ENCODE assay signal across 9 cellular contexts in genomic region chr13:106493569-106493968, GRCh38. TPM values are rescaled to one million over a fixed set of nuclear protein-coding genes. Genes with fewer than 3 reads are reported as not detected.
DNase-seq lines count a peak whose midpoint lies in the region; ATAC-seq and TF ChIP-seq lines count a peak whose summit lies in the region.
"Had no signal": no experiment of that assay in that cellular context is flagged by ENCODE, and none has a peak within 500 bp of the region (broad histone marks: within the 10 kb centered on the region; RNA-seq: fewer than 3 reads in every experiment).

No MANE protein-coding gene starts in this region.

- no peak overlapping the region for H3K4me3 ChIP-seq in esophagus muscularis mucosa

- peak; percentile 91 for ATAC-seq in GM18909 (IDR thresholded peaks at IDR 0.05; ENCODE audit: poor library complexity, unreplicated experiment)
- peak; percentile 54 for ATAC-seq in HG02840 (IDR thresholded peaks at IDR 0.05; ENCODE audit: low FRiP score, unreplicated experiment)
- peak; percentile 33 for ATAC-seq in sciatic nerve

- peaks cover 0 to 33% (median 20%) of the 10 kb centered on the region in 4 donors for H3K36me3 ChIP-seq in esophagus muscularis mucosa

- intact Hi-C loops in sciatic nerve (cut with DNase I) = no loop called here
- intact Hi-C loops in esophagus muscularis mucosa (cut with DNase I) = no loop called here

- peaks cover 17 to 56% (median 51%) of the 10 kb centered on the region in 4 donors for H3K4me1 ChIP-seq in esophagus muscularis mucosa

- no peak for TF ChIP-seq CTCF in esophagus muscularis mucosa (IDR thresholded peaks at IDR 0.05)

- no peak overlapping the region for H3K27ac ChIP-seq in esophagus muscularis mucosa (replicated peaks in 1 of 4)
- H3K27ac ChIP-seq: VCaP had no signal

- TF ChIP-seq POLR2A in esophagus muscularis mucosa (IDR thresholded peaks at IDR 0.05; ENCODE audit: low read depth) = no peak

- 83% methylated on average over 13 of the region's 13 CpGs for WGBS in esophagus muscularis mucosa

- TF ChIP-seq EP300 in esophagus muscularis mucosa (IDR thresholded peaks at IDR 0.05) = no peak

- no peaks in the 10 kb centered on the region for H3K27me3 ChIP-seq in esophagus muscularis mucosa

- DNase-seq in SIG-M5 (lab: John Stamatoyannopoulos, UW) = peak; percentile 92
- DNase-seq in sciatic nerve (ENCODE audit: low spot score) = no peak
- DNase-seq in NCI-H526 treated with DMSO at 0.1 percent for 48 hours (lab: John Stamatoyannopoulos, UW) = no peak
- no peak for DNase-seq in NCI-H2171 (lab: John Stamatoyannopoulos, UW)
- no peak for DNase-seq in esophagus muscularis mucosa (ENCODE audit: extremely low spot score)
- DNase-seq in HuH-7 (ENCODE audit: low spot score) = no peak

- H3K9me3 ChIP-seq in esophagus muscularis mucosa = no peaks in the 10 kb centered on the region

RNA-seq across cellular contexts. Expression of gene EFNB2, which starts 41.9 kb away (rescaled TPM):
- 37.0 TPM for total RNA-seq in sciatic nerve
- 10 to 100 TPM in 3 of 4 donors, 1 to 10 TPM in 1; 10.0 to 20.2 (median 17.5) TPM for total RNA-seq in esophagus muscularis mucosa

Comparison
In these comparisons a context has a peak if more than half of its experiments do, and no peak if none do; other contexts are left out.
1. ATAC-seq: peak in every context shown above with its lines; median percentile 91 in GM18909; 54 in HG02840; 33 in sciatic nerve.